1 cellular context compared by ENCODE assay signal in the genomic region with DNA sequence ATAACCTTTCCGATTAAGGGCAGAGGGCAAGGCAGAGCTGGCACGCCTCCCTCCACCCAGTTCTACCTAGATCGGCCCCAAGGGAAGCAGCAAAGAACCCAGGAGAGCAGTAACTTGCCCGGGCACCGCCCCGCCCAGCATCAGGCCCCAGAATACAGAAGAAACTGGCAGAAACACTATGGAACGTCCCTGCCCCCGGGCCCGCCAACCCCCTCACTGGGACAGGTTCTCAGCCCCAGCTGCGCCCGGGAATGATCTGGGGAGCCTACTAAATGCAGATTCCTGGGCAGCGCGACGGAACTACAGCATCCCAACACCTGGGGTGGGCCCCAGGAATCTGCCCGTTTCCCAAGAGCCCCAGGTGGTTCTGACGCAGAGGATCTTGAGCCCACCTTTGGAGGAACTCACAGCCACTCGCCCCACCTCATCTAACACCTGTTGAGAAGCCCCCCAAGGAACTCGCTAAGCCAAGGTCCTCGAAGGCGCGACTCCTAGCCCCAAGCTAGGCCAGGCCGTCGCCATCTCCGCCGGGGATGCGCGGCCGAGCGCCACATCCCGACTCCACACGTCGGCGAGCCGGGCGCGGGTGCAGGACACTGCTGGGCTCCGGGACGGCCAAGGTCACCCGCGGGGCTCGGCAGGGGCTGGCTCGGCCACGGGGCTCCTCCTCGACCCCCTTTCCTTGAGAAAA.
A peak's percentile ranks its signal among the peaks of the same experiment; 100 is the strongest.
TF ChIP-seq lines count a peak whose summit lies in the region.

No MANE protein-coding gene starts in this region.

TF ChIP-seq in WTC11, 78 proteins besides CTCF, POLR2A, EP300 and RAD21 (continued from another document):
- TF ChIP-seq ZBTB43 (CRISPR knock-in tag; IDR thresholded peaks at IDR 0.05) (no peak), NFYB (CRISPR knock-in tag; conservative IDR thresholded peaks at IDR 0.05; ENCODE audit: low read depth) (no peak; the same call in 1 of the 2 replicates), KAT7 (CRISPR knock-in tag; IDR thresholded peaks at IDR 0.05; ENCODE audit: borderline replicate concordance) (peak; percentile 96; the same call in 1 of the 2 replicates), GABPB1 (CRISPR knock-in tag; IDR thresholded peaks at IDR 0.05) (0 out of 2 replicates have a peak, but pooled peaks have one; percentile 20)
